8 cellular contexts compared by ENCODE assay signal in genomic region chr11:107858217-107859070, GRCh38.
DNase-seq lines count a peak whose midpoint lies in the region; ATAC-seq and TF ChIP-seq lines count a peak whose summit lies in the region.

Gene SLC35F2 (minus strand): TSS chr11:107858787. CDS start chr11:107858767, 20 bp downstream.

- H3K36me3 ChIP-seq in HUES48 (ENCODE audit: control insufficient read depth, insufficient read depth, low read length): no peaks in the 10 kb centered on the region

- ATAC-seq in GM21423 (IDR thresholded peaks at IDR 0.05; ENCODE audit: unreplicated experiment): peak; percentile 94
- peak; percentile 94 for ATAC-seq in stimulated activated naive CD8-positive, alpha-beta T cell treated with anti-CD3 and anti-CD28 coated beads, Interleukin-15, amount 100 ng/mL, for 72 hours

- H3K9me3 Mint-ChIP-seq in nephron progenitor cell: no peaks in the 10 kb centered on the region
- no peaks in the 10 kb centered on the region for H3K9me3 Mint-ChIP-seq in stimulated activated naive CD8-positive, alpha-beta T cell treated with anti-CD3 and anti-CD28 coated beads, Interleukin-15, amount 100 ng/mL, for 72 hours

- H3K27me3 ChIP-seq in HUES48 (ENCODE audit: control insufficient read depth, insufficient read depth, low read length): peaks cover 11% of the 10 kb centered on the region

- no peaks in the 10 kb centered on the region for H3K36me3 Mint-ChIP-seq in nephron progenitor cell (ENCODE audit: low read depth)

- TF ChIP-seq CTCF in nephron progenitor cell (IDR thresholded peaks at IDR 0.05): no peak

- H3K27me3 Mint-ChIP-seq in nephron progenitor cell (ENCODE audit: low read depth, poor library complexity): peaks cover 58% of the 10 kb centered on the region
- peaks cover 10% of the 10 kb centered on the region for H3K27me3 Mint-ChIP-seq in stimulated activated naive CD8-positive, alpha-beta T cell treated with anti-CD3 and anti-CD28 coated beads, Interleukin-15, amount 100 ng/mL, for 72 hours

- H3K9ac ChIP-seq in HUES48 (ENCODE audit: low read depth, low read length): peak within 1 kb of the TSS; percentile 75

- H3K4me3 ChIP-seq in HUES48 (ENCODE audit: low read depth, low read length): peak within 1 kb of the TSS; percentile 85

- peak within 1 kb of the TSS; percentile 94 for H3K4me3 Mint-ChIP-seq in nephron progenitor cell
- peak within 1 kb of the TSS; percentile 97 to 98 for H3K4me3 Mint-ChIP-seq in stimulated activated naive CD8-positive, alpha-beta T cell treated with anti-CD3 and anti-CD28 coated beads, Interleukin-15, amount 100 ng/mL, for 72 hours

- peak within 1 kb of the TSS; percentile 39 for H3K27ac Mint-ChIP-seq in nephron progenitor cell
- H3K27ac Mint-ChIP-seq in stimulated activated naive CD8-positive, alpha-beta T cell treated with anti-CD3 and anti-CD28 coated beads, Interleukin-15, amount 100 ng/mL, for 72 hours: peak within 1 kb of the TSS; percentile 91 to 98

- peaks cover 6% of the 10 kb centered on the region for H3K4me1 ChIP-seq in HUES48 (ENCODE audit: control insufficient read depth, insufficient read depth, low read length)

- peak within 1 kb of the TSS; percentile 88 for H3K27ac ChIP-seq in HUES48 (ENCODE audit: low read depth, low read length)

- no peaks in the 10 kb centered on the region for H3K9me3 ChIP-seq in HUES48 (ENCODE audit: control insufficient read depth, insufficient read depth, low read length)

- DNase-seq in DMS153 (lab: John Stamatoyannopoulos, UW): peak; percentile 50
- DNase-seq in OCI-M1 (lab: John Stamatoyannopoulos, UW): peak; percentile 43
- peak; percentile 73 for DNase-seq in activated T-cell treated with anti-CD3 and anti-CD28 coated beads, Interleukin-2, amount 50 U/mL, for 1 hour
- peak; percentile 38 for DNase-seq in fibroblast of peridontal ligament (ENCODE audit: extremely low read depth)
- peak; percentile 79 for DNase-seq in nephron progenitor cell
- DNase-seq in stimulated activated naive CD8-positive, alpha-beta T cell treated with anti-CD3 and anti-CD28 coated beads, Interleukin-15, amount 100 ng/mL, for 72 hours: peak; percentile 84 to 87

- peaks cover 23% of the 10 kb centered on the region for H3K4me1 Mint-ChIP-seq in nephron progenitor cell
- peaks cover 29% of the 10 kb centered on the region for H3K4me1 Mint-ChIP-seq in stimulated activated naive CD8-positive, alpha-beta T cell treated with anti-CD3 and anti-CD28 coated beads, Interleukin-15, amount 100 ng/mL, for 72 hours

Comparison
In these comparisons a context has a peak if more than half of its experiments do, and no peak if none do; other contexts are left out.
1. Peak in every context shown above with its lines: DNase-seq, ATAC-seq, H3K4me3 ChIP-seq and H3K27ac ChIP-seq.